ENCODE assay signal across 27 cellular contexts in the genomic region with DNA sequence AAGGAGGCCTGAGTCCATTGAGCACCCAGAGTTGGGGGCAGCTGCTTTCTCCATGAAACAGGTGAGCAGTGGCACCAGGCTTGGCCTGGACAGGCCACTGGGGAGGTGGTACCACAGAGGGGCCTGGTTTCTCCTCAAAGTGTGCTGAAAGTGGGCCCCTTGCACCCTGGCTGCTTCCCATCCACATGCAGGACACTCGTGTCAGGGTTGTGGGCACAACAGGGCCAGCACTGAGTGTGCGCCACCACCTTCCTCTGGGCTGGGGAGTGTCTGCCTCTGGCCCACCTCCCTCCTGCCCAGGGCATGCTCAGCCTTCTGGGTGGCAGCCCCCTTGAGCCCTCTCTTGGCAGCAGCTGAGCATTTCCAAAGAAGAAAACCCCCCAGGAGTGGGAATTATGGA. TPM values are rescaled to one million over a fixed set of nuclear protein-coding genes. Genes with fewer than 3 reads are reported as not detected.
"Had no signal": no experiment of that assay in that cellular context is flagged by ENCODE, and none has a peak within 500 bp of the region (broad histone marks: within the 10 kb centered on the region; RNA-seq: fewer than 3 reads in every experiment).

No MANE protein-coding gene starts in this region.

- H3K27ac ChIP-seq: dorsolateral prefrontal cortex, gastrocnemius medialis, left lung, pancreas, right lobe of liver, stomach, thyroid gland had no signal

- H3K4me3 ChIP-seq: dorsolateral prefrontal cortex, gastrocnemius medialis, left lung, pancreas, right lobe of liver, stomach, thyroid gland had no signal

- DNase-seq: dorsolateral prefrontal cortex; effector CD4-positive, alpha-beta T cell; foreskin fibroblast; gastrocnemius medialis; head of caudate nucleus; kidney; left cardiac atrium; left lung; mammary epithelial cell; mesendoderm; midbrain; naive thymus-derived CD4-positive, alpha-beta T cell; occipital lobe; pancreas; retina; right lobe of liver; small intestine; stimulated activated CD4-positive, alpha-beta T cell treated with anti-CD3 and anti-CD28 coated beads, Interleukin-12 subunit alpha, Interleukin-12 subunit beta, amount 100 ng/mL, for 4 hours; stimulated activated CD4-positive, alpha-beta T cell treated with anti-CD3 and anti-CD28 coated beads, Interleukin-1b, Interleukin-23, amount 100 ng/mL, for 48 hours; stimulated activated CD4-positive, alpha-beta T cell treated with anti-CD3 and anti-CD28 coated beads, Interleukin-4, amount 100 ng/mL, for 1 hour; stimulated activated CD8-positive, alpha-beta memory T cell treated with anti-CD3 and anti-CD28 coated beads, Interleukin-4, amount 100 ng/mL, for 48 hours; stimulated activated naive CD4-positive, alpha-beta T cell treated with Interleukin-2 at 50 U/mL for 16 hours; stomach; thyroid gland; trophoblast cell had no signal

- H3K4me1 Mint-ChIP-seq: naive thymus-derived CD4-positive, alpha-beta T cell had no signal

- H3K27me3 Mint-ChIP-seq: naive thymus-derived CD4-positive, alpha-beta T cell had no signal

- H3K9me3 ChIP-seq: gastrocnemius medialis, pancreas, right lobe of liver, stomach, thyroid gland had no signal

- H3K4me3 Mint-ChIP-seq: naive thymus-derived CD4-positive, alpha-beta T cell had no signal

- H3K36me3 ChIP-seq: pancreas, right lobe of liver had no signal

- H3K27me3 ChIP-seq: dorsolateral prefrontal cortex, gastrocnemius medialis, left lung, pancreas, right lobe of liver, stomach, thyroid gland had no signal

- H3K27ac Mint-ChIP-seq: naive thymus-derived CD4-positive, alpha-beta T cell had no signal

- ATAC-seq: gastrocnemius medialis; left cardiac atrium; left lung; naive thymus-derived CD4-positive, alpha-beta T cell; pancreas; right lobe of liver had no signal

- H3K4me1 ChIP-seq: gastrocnemius medialis, left lung, pancreas, stomach, thyroid gland had no signal

RNA-seq across cellular contexts. Expression of a gene that starts 5.2 kb away (rescaled TPM):
- total RNA-seq: glomerular endothelial cell, temporal lobe had no signal
